In genomic region chr2:58594175-58594574, GRCh38 we compare ENCODE assay signal across 11 cellular contexts.
A peak's percentile ranks its signal among the peaks of the same experiment; 100 is the strongest.
DNase-seq lines count a peak whose midpoint lies in the region; ATAC-seq, FAIRE-seq and TF ChIP-seq lines count a peak whose summit lies in the region.
"Had no signal": no experiment of that assay in that cellular context is flagged by ENCODE, and none has a peak within 500 bp of the region (broad histone marks: within the 10 kb centered on the region; RNA-seq: fewer than 3 reads in every experiment).

No MANE protein-coding gene starts in this region.

- H3K27ac Mint-ChIP-seq in natural killer cell = no peak overlapping the region

- H3K36me3 ChIP-seq in A673 (ENCODE audit: insufficient read depth, low read length, poor library complexity, severe bottlenecking) = no peaks in the 10 kb centered on the region

- FAIRE-seq in G401.6 (lab: Jason Lieb, UNC) = peak; percentile 61

- H3K4me3 Mint-ChIP-seq in natural killer cell = no peak overlapping the region

- intact Hi-C loops in A673 (cut with micrococcal nuclease; ENCODE audit: unreplicated experiment) = no loop called here
- intact Hi-C loops in natural killer cell (cut with micrococcal nuclease) = no loop called here

- H3K4me1 ChIP-seq in A673 (ENCODE audit: insufficient read depth, low read length, poor library complexity, severe bottlenecking) = no peaks in the 10 kb centered on the region
- H3K4me1 ChIP-seq: parathyroid adenoma had no signal

- ATAC-seq in natural killer cell = no peak

- no peaks in the 10 kb centered on the region for H3K27me3 ChIP-seq in A673 (replicated peaks; ENCODE audit: insufficient read depth, low read depth, low read length, poor library complexity)

- no peaks in the 10 kb centered on the region for H3K9me3 Mint-ChIP-seq in natural killer cell

- H3K36me3 Mint-ChIP-seq in natural killer cell = no peaks in the 10 kb centered on the region

- POLR2A ChIA-PET in A673 (lab: Charles Lee; ENCODE audit: low non-redundant PET) = no interaction called here

- H3K27me3 Mint-ChIP-seq in natural killer cell (ENCODE audit: low read depth in 2 of 2) = peaks cover 0 to 6% of the 10 kb centered on the region in 2 donors

- CTCF ChIA-PET in A673 (lab: Charles Lee) = interaction anchor here (1.0 kb wide), 1 partner anchor 9 kb away, joined by 3 read pairs; no protein-coding TSS in a partner anchor

- peak; percentile 54 for TF ChIP-seq CTCF in A673 (conservative IDR thresholded peaks at IDR 0.05; ENCODE audit: low read depth, low read length)
- TF ChIP-seq CTCF in choroid plexus epithelial cell (conservative IDR thresholded peaks at IDR 0.05; ENCODE audit: low read depth, low read length) = peak; percentile 34
- TF ChIP-seq CTCF in natural killer cell (IDR thresholded peaks at IDR 0.05) = no peak

- no peak overlapping the region for H3K27ac ChIP-seq in A673 (ENCODE audit: low read depth, low read length, poor library complexity, severe bottlenecking)
- H3K27ac ChIP-seq: parathyroid adenoma had no signal

- DNase-seq in A673 (ENCODE audit: low spot score) (peak; percentile 60), NCI-H146 (lab: John Stamatoyannopoulos, UW) (peak; percentile 79), choroid plexus epithelial cell (ENCODE audit: low read depth) (peak; percentile 12), glomerular visceral epithelial cell (ENCODE audit: extremely low spot score) (no peak), UCSD-AML1 (lab: John Stamatoyannopoulos, UW; ENCODE audit: unreplicated experiment) (no peak), natural killer cell (no peak), hippocampal formation (lab: John Stamatoyannopoulos, UW) (no peak)
- DNase-seq: caudate nucleus, SIG-M5 had no signal

- H3K9me3 ChIP-seq in A673 (ENCODE audit: low read depth, low read length, poor library complexity, severe bottlenecking) = no peaks in the 10 kb centered on the region

- BruUV-seq in A673 (replicated peaks; lab: Mats Ljungman, UMichigan) = no TSS peak

- H3K4me3 ChIP-seq in A673 (ENCODE audit: low read depth, low read length, poor library complexity, severe bottlenecking) = no peak overlapping the region
- H3K4me3 ChIP-seq in choroid plexus epithelial cell (ENCODE audit: low read depth, low read length) = no peak overlapping the region

- peaks cover 8 to 16% of the 10 kb centered on the region in 2 donors for H3K4me1 Mint-ChIP-seq in natural killer cell

Comparison
In these comparisons a context has a peak if more than half of its experiments do, and no peak if none do; other contexts are left out.
1. DNase-seq: peak in A673 (single experiment), NCI-H146 (single experiment) and choroid plexus epithelial cell (single experiment); none in glomerular visceral epithelial cell (single experiment), UCSD-AML1 (single experiment), natural killer cell (single experiment) and hippocampal formation (0 of 2).